In genomic region chr22:31488346-31488883, GRCh38 we compare ENCODE assay signal across 2 cellular contexts.
TF ChIP-seq lines count a peak whose summit lies in the region.

No MANE protein-coding gene starts in this region.

TF ChIP-seq in HEK293, 187 proteins besides CTCF, POLR2A, EP300 and RAD21 (continued from another document):
- TF ChIP-seq, protein P1, sequence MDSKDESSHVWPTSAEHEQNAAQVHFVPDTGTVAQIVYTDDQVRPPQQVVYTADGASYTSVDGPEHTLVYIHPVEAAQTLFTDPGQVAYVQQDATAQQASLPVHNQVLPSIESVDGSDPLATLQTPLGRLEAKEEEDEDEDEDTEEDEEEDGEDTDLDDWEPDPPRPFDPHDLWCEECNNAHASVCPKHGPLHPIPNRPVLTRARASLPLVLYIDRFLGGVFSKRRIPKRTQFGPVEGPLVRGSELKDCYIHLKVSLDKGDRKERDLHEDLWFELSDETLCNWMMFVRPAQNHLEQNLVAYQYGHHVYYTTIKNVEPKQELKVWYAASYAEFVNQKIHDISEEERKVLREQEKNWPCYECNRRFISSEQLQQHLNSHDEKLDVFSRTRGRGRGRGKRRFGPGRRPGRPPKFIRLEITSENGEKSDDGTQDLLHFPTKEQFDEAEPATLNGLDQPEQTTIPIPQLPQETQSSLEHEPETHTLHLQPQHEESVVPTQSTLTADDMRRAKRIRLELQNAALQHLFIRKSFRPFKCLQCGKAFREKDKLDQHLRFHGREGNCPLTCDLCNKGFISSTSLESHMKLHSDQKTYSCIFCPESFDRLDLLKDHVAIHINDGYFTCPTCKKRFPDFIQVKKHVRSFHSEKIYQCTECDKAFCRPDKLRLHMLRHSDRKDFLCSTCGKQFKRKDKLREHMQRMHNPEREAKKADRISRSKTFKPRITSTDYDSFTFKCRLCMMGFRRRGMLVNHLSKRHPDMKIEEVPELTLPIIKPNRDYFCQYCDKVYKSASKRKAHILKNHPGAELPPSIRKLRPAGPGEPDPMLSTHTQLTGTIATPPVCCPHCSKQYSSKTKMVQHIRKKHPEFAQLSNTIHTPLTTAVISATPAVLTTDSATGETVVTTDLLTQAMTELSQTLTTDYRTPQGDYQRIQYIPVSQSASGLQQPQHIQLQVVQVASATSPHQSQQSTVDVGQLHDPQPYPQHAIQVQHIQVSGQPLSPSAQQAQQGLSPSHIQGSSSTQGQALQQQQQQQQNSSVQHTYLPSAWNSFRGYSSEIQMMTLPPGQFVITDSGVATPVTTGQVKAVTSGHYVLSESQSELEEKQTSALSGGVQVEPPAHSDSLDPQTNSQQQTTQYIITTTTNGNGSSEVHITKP (tag by site-specific recombination; IDR thresholded peaks at IDR 0.05) = no peak
- no peak for TF ChIP-seq ZNF707 (tag by site-specific recombination; IDR thresholded peaks at IDR 0.05)
- TF ChIP-seq ZNF26 (tag by site-specific recombination; IDR thresholded peaks at IDR 0.05) = no peak
- no peak for TF ChIP-seq ZNF777 (tag by site-specific recombination; IDR thresholded peaks at IDR 0.05; ENCODE audit: borderline replicate concordance)
- TF ChIP-seq KLF9 (tag by site-specific recombination; IDR thresholded peaks at IDR 0.05; ENCODE audit: low read depth) = no peak
- TF ChIP-seq ZNF302 (tag by site-specific recombination; IDR thresholded peaks at IDR 0.05; ENCODE audit: low read depth) = no peak
- TF ChIP-seq ZFP69B (tag by site-specific recombination; IDR thresholded peaks at IDR 0.05) = no peak
- TF ChIP-seq ZNF48 (tag by site-specific recombination; IDR thresholded peaks at IDR 0.05) = no peak
- no peak for TF ChIP-seq ZNF433 (tag by site-specific recombination; IDR thresholded peaks at IDR 0.05; ENCODE audit: low read depth)
- TF ChIP-seq MEIS1 (CRISPR knock-in tag; IDR thresholded peaks at IDR 0.05; ENCODE audit: borderline replicate concordance) = no peak
- TF ChIP-seq, protein P2, sequence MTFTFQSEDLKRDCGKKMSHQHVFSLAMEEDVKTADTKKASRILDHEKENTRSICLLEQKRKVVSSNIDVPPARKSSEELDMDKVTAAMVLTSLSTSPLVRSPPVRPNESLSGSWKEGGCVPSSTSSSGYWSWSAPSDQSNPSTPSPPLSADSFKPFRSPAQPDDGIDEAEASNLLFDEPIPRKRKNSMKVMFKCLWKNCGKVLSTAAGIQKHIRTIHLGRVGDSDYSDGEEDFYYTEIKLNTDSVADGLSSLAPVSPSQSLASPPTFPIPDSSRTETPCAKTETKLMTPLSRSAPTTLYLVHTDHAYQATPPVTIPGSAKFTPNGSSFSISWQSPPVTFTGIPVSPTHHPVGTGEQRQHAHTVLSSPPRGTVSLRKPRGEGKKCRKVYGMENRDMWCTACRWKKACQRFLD (tag by site-specific recombination; IDR thresholded peaks at IDR 0.05) = no peak
- TF ChIP-seq ZNF394 (tag by site-specific recombination; IDR thresholded peaks at IDR 0.05; ENCODE audit: borderline replicate concordance) = no peak
- no peak for TF ChIP-seq ZNF132 (tag by site-specific recombination; IDR thresholded peaks at IDR 0.05; ENCODE audit: borderline replicate concordance)
- TF ChIP-seq ZNF701 (tag by site-specific recombination; IDR thresholded peaks at IDR 0.05) = no peak
- TF ChIP-seq ZNF146 (tag by site-specific recombination; IDR thresholded peaks at IDR 0.05) = no peak

TF ChIP-seq in K562, 482 proteins besides CTCF, POLR2A, EP300 and RAD21 (continued from another document):
- TF ChIP-seq, protein P3, sequence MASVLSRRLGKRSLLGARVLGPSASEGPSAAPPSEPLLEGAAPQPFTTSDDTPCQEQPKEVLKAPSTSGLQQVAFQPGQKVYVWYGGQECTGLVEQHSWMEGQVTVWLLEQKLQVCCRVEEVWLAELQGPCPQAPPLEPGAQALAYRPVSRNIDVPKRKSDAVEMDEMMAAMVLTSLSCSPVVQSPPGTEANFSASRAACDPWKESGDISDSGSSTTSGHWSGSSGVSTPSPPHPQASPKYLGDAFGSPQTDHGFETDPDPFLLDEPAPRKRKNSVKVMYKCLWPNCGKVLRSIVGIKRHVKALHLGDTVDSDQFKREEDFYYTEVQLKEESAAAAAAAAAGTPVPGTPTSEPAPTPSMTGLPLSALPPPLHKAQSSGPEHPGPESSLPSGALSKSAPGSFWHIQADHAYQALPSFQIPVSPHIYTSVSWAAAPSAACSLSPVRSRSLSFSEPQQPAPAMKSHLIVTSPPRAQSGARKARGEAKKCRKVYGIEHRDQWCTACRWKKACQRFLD (CRISPR knock-in tag; IDR thresholded peaks at IDR 0.05) = no peak
- TF ChIP-seq, protein P4, sequence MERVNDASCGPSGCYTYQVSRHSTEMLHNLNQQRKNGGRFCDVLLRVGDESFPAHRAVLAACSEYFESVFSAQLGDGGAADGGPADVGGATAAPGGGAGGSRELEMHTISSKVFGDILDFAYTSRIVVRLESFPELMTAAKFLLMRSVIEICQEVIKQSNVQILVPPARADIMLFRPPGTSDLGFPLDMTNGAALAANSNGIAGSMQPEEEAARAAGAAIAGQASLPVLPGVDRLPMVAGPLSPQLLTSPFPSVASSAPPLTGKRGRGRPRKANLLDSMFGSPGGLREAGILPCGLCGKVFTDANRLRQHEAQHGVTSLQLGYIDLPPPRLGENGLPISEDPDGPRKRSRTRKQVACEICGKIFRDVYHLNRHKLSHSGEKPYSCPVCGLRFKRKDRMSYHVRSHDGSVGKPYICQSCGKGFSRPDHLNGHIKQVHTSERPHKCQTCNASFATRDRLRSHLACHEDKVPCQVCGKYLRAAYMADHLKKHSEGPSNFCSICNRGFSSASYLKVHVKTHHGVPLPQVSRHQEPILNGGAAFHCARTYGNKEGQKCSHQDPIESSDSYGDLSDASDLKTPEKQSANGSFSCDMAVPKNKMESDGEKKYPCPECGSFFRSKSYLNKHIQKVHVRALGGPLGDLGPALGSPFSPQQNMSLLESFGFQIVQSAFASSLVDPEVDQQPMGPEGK (CRISPR knock-in tag; IDR thresholded peaks at IDR 0.05; ENCODE audit: borderline replicate concordance) = no peak
- TF ChIP-seq VEZF1 (CRISPR knock-in tag; IDR thresholded peaks at IDR 0.05) (no peak), ZNF436 (CRISPR knock-in tag; IDR thresholded peaks at IDR 0.05) (no peak), NRF1 (conservative IDR thresholded peaks at IDR 0.05 in 1 of 2, IDR thresholded peaks at IDR 0.05 in 1 of 2) (no peak), KDM1A (IDR thresholded peaks at IDR 0.05) (no peak), ZNF224 (CRISPR knock-in tag; IDR thresholded peaks at IDR 0.05) (no peak), IFI16 (CRISPR knock-in tag; IDR thresholded peaks at IDR 0.05) (no peak)
- TF ChIP-seq, protein P5, sequence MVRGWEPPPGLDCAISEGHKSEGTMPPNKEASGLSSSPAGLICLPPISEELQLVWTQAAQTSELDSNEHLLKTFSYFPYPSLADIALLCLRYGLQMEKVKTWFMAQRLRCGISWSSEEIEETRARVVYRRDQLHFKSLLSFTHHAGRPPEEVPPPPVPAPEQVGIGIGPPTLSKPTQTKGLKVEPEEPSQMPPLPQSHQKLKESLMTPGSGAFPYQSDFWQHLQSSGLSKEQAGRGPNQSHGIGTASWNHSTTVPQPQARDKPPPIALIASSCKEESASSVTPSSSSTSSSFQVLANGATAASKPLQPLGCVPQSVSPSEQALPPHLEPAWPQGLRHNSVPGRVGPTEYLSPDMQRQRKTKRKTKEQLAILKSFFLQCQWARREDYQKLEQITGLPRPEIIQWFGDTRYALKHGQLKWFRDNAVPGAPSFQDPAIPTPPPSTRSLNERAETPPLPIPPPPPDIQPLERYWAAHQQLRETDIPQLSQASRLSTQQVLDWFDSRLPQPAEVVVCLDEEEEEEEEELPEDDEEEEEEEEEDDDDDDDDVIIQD (CRISPR knock-in tag; IDR thresholded peaks at IDR 0.05) = no peak
- TF ChIP-seq, protein P6, sequence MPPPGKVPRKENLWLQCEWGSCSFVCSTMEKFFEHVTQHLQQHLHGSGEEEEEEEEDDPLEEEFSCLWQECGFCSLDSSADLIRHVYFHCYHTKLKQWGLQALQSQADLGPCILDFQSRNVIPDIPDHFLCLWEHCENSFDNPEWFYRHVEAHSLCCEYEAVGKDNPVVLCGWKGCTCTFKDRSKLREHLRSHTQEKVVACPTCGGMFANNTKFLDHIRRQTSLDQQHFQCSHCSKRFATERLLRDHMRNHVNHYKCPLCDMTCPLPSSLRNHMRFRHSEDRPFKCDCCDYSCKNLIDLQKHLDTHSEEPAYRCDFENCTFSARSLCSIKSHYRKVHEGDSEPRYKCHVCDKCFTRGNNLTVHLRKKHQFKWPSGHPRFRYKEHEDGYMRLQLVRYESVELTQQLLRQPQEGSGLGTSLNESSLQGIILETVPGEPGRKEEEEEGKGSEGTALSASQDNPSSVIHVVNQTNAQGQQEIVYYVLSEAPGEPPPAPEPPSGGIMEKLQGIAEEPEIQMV (tag; conservative IDR thresholded peaks at IDR 0.05; ENCODE audit: low read depth) = no peak
TF ChIP-seq in K562: peak in this region for 0.
